Comparison of ENCODE assay signal across 6 cellular contexts in genomic region chr18:43787721-43788120, GRCh38.
DNase-seq lines count a peak whose midpoint lies in the region; FAIRE-seq and TF ChIP-seq lines count a peak whose summit lies in the region.
"Not testable (repeated sequence)": the region's sequence is repeated elsewhere in the genome, so short reads cannot be mapped to it uniquely, and the experiment has no call there.

No MANE protein-coding gene starts in this region.

- H3K4me1 Mint-ChIP-seq in osteocyte (ENCODE audit: unreplicated experiment), result peaks cover 28% of the 10 kb centered on the region

- dilution Hi-C loops in keratinocyte (cut with MboI; ENCODE audit: extremely low pct_ligation_motif_present, low sequenced_read_pairs), result not testable (repeated sequence)

- H3K27me3 ChIP-seq in adipocyte (replicated peaks; ENCODE audit: control insufficient read depth, insufficient read depth, low read length); keratinocyte (ENCODE audit: control insufficient read depth, extremely low read depth, insufficient read depth, low read length): not testable (repeated sequence)

- H4K20me1 ChIP-seq in keratinocyte (ENCODE audit: control insufficient read depth, extremely low read depth, insufficient read depth, low read length), result not testable (repeated sequence)

- H3K79me2 ChIP-seq in keratinocyte (ENCODE audit: control insufficient read depth, insufficient read depth, low read length), result not testable (repeated sequence)

- H3K36me3 Mint-ChIP-seq in osteocyte (ENCODE audit: unreplicated experiment), result not testable (repeated sequence)

- not testable (repeated sequence) for H3K9me3 ChIP-seq in adipocyte (ENCODE audit: control insufficient read depth, low read length); keratinocyte (ENCODE audit: control insufficient read depth, low read depth, low read length)

- H3K27ac Mint-ChIP-seq in osteocyte (ENCODE audit: unreplicated experiment), result peak overlapping the region; percentile 14

- H3K4me3 Mint-ChIP-seq in osteocyte (ENCODE audit: unreplicated experiment), result peak overlapping the region; percentile 38

- TF ChIP-seq CTCF in keratinocyte (optimal IDR thresholded peaks at IDR 0.05 in 1 of 3, IDR thresholded peaks at IDR 0.05 in 1 of 3, conservative IDR thresholded peaks at IDR 0.05 in 1 of 3; ENCODE audit: extremely low read depth in 1 of 3, insufficient read depth in 2 of 3, low read length in 3 of 3); osteocyte (IDR thresholded peaks at IDR 0.05): not testable (repeated sequence)

- not testable (repeated sequence) for H3K27me3 Mint-ChIP-seq in osteocyte (ENCODE audit: unreplicated experiment)

- H3K27ac ChIP-seq in keratinocyte (ENCODE audit: control insufficient read depth, insufficient read depth, low read length), result not testable (repeated sequence)

- not testable (repeated sequence) for H3K9me3 Mint-ChIP-seq in osteocyte (ENCODE audit: unreplicated experiment)

- H3K9me1 ChIP-seq in keratinocyte (ENCODE audit: control insufficient read depth, extremely low read depth, insufficient read depth, low read length), result not testable (repeated sequence)

- H3K4me3 ChIP-seq in adipocyte (ENCODE audit: low read length); keratinocyte (ENCODE audit: control insufficient read depth in 2 of 3, extremely low read depth in 1 of 3, insufficient read depth in 2 of 3, low read depth in 1 of 3, low read length in 3 of 3): not testable (repeated sequence)

- peak overlapping the region; percentile 6 for H2AFZ ChIP-seq in keratinocyte (ENCODE audit: control insufficient read depth, low read length)

- H3K9ac ChIP-seq in adipocyte (ENCODE audit: low read length); keratinocyte (ENCODE audit: control insufficient read depth, extremely low read depth, insufficient read depth, low read length): not testable (repeated sequence)

- DNase-seq in EL, result peak; percentile 4
- peak; percentile 3 for DNase-seq in NCI-H226
- peak; percentile 36 for DNase-seq in adipocyte (ENCODE audit: low read depth)
- DNase-seq in dedifferentiated amniotic fluid mesenchymal stem cell (ENCODE audit: extremely low spot score), result peak; percentile 17
- DNase-seq in keratinocyte (ENCODE audit: low read depth, low spot score); osteocyte (ENCODE audit: extremely low spot score, unreplicated experiment): not testable (repeated sequence)

- not testable (repeated sequence) for FAIRE-seq in keratinocyte (lab: Jason Lieb, UNC)

- H3K36me3 ChIP-seq in adipocyte (ENCODE audit: control insufficient read depth, insufficient read depth, low read length, severe bottlenecking); keratinocyte (ENCODE audit: control insufficient read depth in 2 of 2, extremely low read depth in 1 of 2, insufficient read depth in 2 of 2, low read length in 2 of 2): not testable (repeated sequence)

- not testable (repeated sequence) for H3K4me1 ChIP-seq in adipocyte (ENCODE audit: control insufficient read depth, insufficient read depth, low read length); keratinocyte (ENCODE audit: control insufficient read depth, extremely low read depth, insufficient read depth, low read length)

- not testable (repeated sequence) for H3K4me2 ChIP-seq in keratinocyte (ENCODE audit: control insufficient read depth, extremely low read depth, insufficient read depth, low read depth, low read length)
